In genomic region chr11:130580372-130580771, GRCh38 we compare ENCODE assay signal across 8 cellular contexts.
A peak's percentile ranks its signal among the peaks of the same experiment; 100 is the strongest.
DNase-seq lines count a peak whose midpoint lies in the region; ATAC-seq and TF ChIP-seq lines count a peak whose summit lies in the region.

No MANE protein-coding gene starts in this region.

- H3K9me3 ChIP-seq in left ventricle myocardium inferior (replicated peaks) = no peaks in the 10 kb centered on the region

- H3K4me3 ChIP-seq in left ventricle myocardium inferior (no peak overlapping the region), skeletal muscle cell (ENCODE audit: low read depth, low read length) (no peak overlapping the region)

- H3K4me1 ChIP-seq in left ventricle myocardium inferior = peaks cover 33% of the 10 kb centered on the region

- H3K27ac ChIP-seq in left ventricle myocardium inferior (replicated peaks) = peak overlapping the region; percentile 75

- H3K9me3 Mint-ChIP-seq in stimulated activated naive CD8-positive, alpha-beta T cell treated with anti-CD3 and anti-CD28 coated beads, Interleukin-15, amount 100 ng/mL, for 72 hours = no peaks in the 10 kb centered on the region

- no peak overlapping the region for H3K4me3 Mint-ChIP-seq in stimulated activated naive CD8-positive, alpha-beta T cell treated with anti-CD3 and anti-CD28 coated beads, Interleukin-15, amount 100 ng/mL, for 72 hours

- TF ChIP-seq CTCF in left ventricle myocardium inferior (IDR thresholded peaks at IDR 0.05; ENCODE audit: borderline replicate concordance) = no peak

- peak; percentile 63 for DNase-seq in H4 (ENCODE audit: low spot score)
- DNase-seq in SW480 (ENCODE audit: low spot score) = peak; percentile 90
- DNase-seq in left ventricle myocardium inferior = peak; percentile 53
- DNase-seq in skeletal muscle cell (ENCODE audit: low read depth) = peak; percentile 79
- no peak for DNase-seq in DMS53 treated with DMSO at 0.1 percent for 48 hours (lab: John Stamatoyannopoulos, UW; ENCODE audit: unreplicated experiment)
- no peak for DNase-seq in stimulated activated naive CD8-positive, alpha-beta T cell treated with anti-CD3 and anti-CD28 coated beads, Interleukin-15, amount 100 ng/mL, for 72 hours
- no peak for DNase-seq in stimulated activated CD4-positive, alpha-beta T cell treated with anti-CD3 and anti-CD28 coated beads, Interleukin-4, amount 100 ng/mL, for 24 hours

- H3K27ac Mint-ChIP-seq in stimulated activated naive CD8-positive, alpha-beta T cell treated with anti-CD3 and anti-CD28 coated beads, Interleukin-15, amount 100 ng/mL, for 72 hours = no peak overlapping the region

- H3K27me3 Mint-ChIP-seq in stimulated activated naive CD8-positive, alpha-beta T cell treated with anti-CD3 and anti-CD28 coated beads, Interleukin-15, amount 100 ng/mL, for 72 hours = peaks cover 20% of the 10 kb centered on the region

- H3K36me3 ChIP-seq in left ventricle myocardium inferior = no peaks in the 10 kb centered on the region

- intact Hi-C loops in left ventricle myocardium inferior (cut with micrococcal nuclease) = no loop called here

- no peaks in the 10 kb centered on the region for H3K27me3 ChIP-seq in left ventricle myocardium inferior (ENCODE audit: low read depth)

- ATAC-seq in HG02870 (IDR thresholded peaks at IDR 0.05; ENCODE audit: unreplicated experiment) = no peak
- ATAC-seq in stimulated activated naive CD8-positive, alpha-beta T cell treated with anti-CD3 and anti-CD28 coated beads, Interleukin-15, amount 100 ng/mL, for 72 hours = no peak

- H3K4me1 Mint-ChIP-seq in stimulated activated naive CD8-positive, alpha-beta T cell treated with anti-CD3 and anti-CD28 coated beads, Interleukin-15, amount 100 ng/mL, for 72 hours = no peaks in the 10 kb centered on the region

Comparison
In these comparisons a context has a peak if more than half of its experiments do, and no peak if none do; other contexts are left out.
1. DNase-seq: peak in H4 (single experiment), SW480 (single experiment), left ventricle myocardium inferior (single experiment) and skeletal muscle cell (single experiment); none in DMS53 treated with DMSO at 0.1 percent for 48 hours (single experiment), stimulated activated naive CD8-positive, alpha-beta T cell treated with anti-CD3 and anti-CD28 coated beads, Interleukin-15, amount 100 ng/mL, for 72 hours (0 of 2) and stimulated activated CD4-positive, alpha-beta T cell treated with anti-CD3 and anti-CD28 coated beads, Interleukin-4, amount 100 ng/mL, for 24 hours (single experiment).